16 cellular contexts compared by ENCODE assay signal in genomic region chr4:140122891-140123290, GRCh38.
"Had no signal": no experiment of that assay in that cellular context is flagged by ENCODE, and none has a peak within 500 bp of the region (broad histone marks: within the 10 kb centered on the region; RNA-seq: fewer than 3 reads in every experiment).

No MANE protein-coding gene starts in this region.

- H3K4me3 Mint-ChIP-seq: naive B cell had no signal

- H3K4me3 ChIP-seq: colonic mucosa, lung, thyroid gland, uterus had no signal

- H3K27ac ChIP-seq: colonic mucosa, neutrophil, thyroid gland, uterus had no signal

- DNase-seq: activated gamma-delta T cell; activated T-cell treated with anti-CD3 and anti-CD28 coated beads, Interleukin-2, amount 50 U/mL, for 1 hour; caudate nucleus; colonic mucosa; foreskin melanocyte; head of caudate nucleus; left colon; midbrain; naive B cell; posterior cingulate gyrus; stimulated activated CD4-positive, alpha-beta T cell treated with anti-CD3 and anti-CD28 coated beads, Interleukin-15, amount 100 ng/mL, for 24 hours; stimulated activated CD4-positive, alpha-beta T cell treated with anti-CD3 and anti-CD28 coated beads, Interleukin-4, amount 100 ng/mL, for 24 hours; thyroid gland; uterus had no signal

- ATAC-seq: left colon had no signal
